1 cellular context compared by ENCODE assay signal in the genomic region with DNA sequence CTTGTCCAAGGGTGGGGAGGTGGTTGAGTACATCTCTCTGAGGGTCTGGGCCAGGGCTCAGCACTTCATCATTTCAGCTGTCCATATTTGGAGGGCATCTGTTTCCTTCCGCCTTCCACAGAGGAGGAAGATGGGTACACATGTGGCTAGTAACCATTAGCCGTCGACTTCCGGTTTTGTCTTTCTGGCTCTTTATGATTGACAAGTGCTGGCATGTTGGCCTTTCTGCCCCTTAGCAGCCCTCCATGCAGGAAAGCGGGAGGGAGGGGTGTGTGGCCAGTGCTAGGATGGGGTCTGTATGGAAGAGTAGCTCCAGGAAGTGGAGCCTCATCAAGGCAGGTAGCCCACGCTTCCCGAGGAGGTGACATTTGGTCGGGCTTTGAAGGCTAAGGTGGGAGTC.
TF ChIP-seq lines count a peak whose summit lies in the region.

No MANE protein-coding gene starts in this region.

TF ChIP-seq in SK-N-SH, 30 proteins besides CTCF, POLR2A, EP300 and RAD21 (continued from another document):
- TF ChIP-seq, protein P1, sequence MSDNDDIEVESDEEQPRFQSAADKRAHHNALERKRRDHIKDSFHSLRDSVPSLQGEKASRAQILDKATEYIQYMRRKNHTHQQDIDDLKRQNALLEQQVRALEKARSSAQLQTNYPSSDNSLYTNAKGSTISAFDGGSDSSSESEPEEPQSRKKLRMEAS (IDR thresholded peaks at IDR 0.05; ENCODE audit: low read depth) = no peak
- TF ChIP-seq TEAD4 (IDR thresholded peaks at IDR 0.05; ENCODE audit: borderline replicate concordance, insufficient read depth) (no peak), RFX5 (IDR thresholded peaks at IDR 0.05; ENCODE audit: low read length) (no peak)
TF ChIP-seq in SK-N-SH: peak in this region for 0.
